In genomic region chr6:56047931-56048520, GRCh38 we compare ENCODE assay signal across 16 cellular contexts.
DNase-seq lines count a peak whose midpoint lies in the region; ATAC-seq and TF ChIP-seq lines count a peak whose summit lies in the region.
"Had no signal": no experiment of that assay in that cellular context is flagged by ENCODE, and none has a peak within 500 bp of the region (broad histone marks: within the 10 kb centered on the region; RNA-seq: fewer than 3 reads in every experiment).

No MANE protein-coding gene starts in this region.

- no peak overlapping the region for H3K4me2 ChIP-seq in GM23338
- H3K4me2 ChIP-seq in osteoblast (ENCODE audit: insufficient read depth, low read length) = peak overlapping the region; percentile 54

- DNase-seq in GM23338 (ENCODE audit: low spot score) (no peak), Panc1 (ENCODE audit: low read depth, low spot score) (peak; percentile 41), dermis blood vessel endothelial cell (peak; percentile 52), osteoblast (ENCODE audit: insufficient read length, low spot score, missing footprints) (no peak), immature natural killer cell (no peak), SKM-1 (lab: John Stamatoyannopoulos, UW; ENCODE audit: unreplicated experiment) (no peak), superior temporal gyrus (ENCODE audit: extremely low spot score) (no peak), GM10248 (ENCODE audit: extremely low spot score) (no peak)
- DNase-seq: COR-L47, GOT3, MV-4-11, NCI-H1436 treated with DMSO at 0.1 percent for 48 hours, NCI-H2227 treated with DMSO at 0.1 percent for 48 hours, NCI-H524 treated with DMSO at 0.1 percent for 48 hours, OCI-M1 had no signal

- TF ChIP-seq CTCF in GM23338 (conservative IDR thresholded peaks at IDR 0.05; ENCODE audit: low read depth in 2 of 2) = no peak
- TF ChIP-seq CTCF in Panc1 (IDR thresholded peaks at IDR 0.05) = no peak
- TF ChIP-seq CTCF in osteoblast (IDR thresholded peaks at IDR 0.05; ENCODE audit: extremely low read depth, low read depth, low read length) = no peak
- no peak for TF ChIP-seq CTCF in GM10248 (IDR thresholded peaks at IDR 0.05; ENCODE audit: control extremely low read depth, extremely low read depth, low read depth, missing control alignments)

- no peaks in the 10 kb centered on the region for H3K9me2 ChIP-seq in GM23338 (ENCODE audit: insufficient read depth)

- CTCF ChIA-PET in Panc1 (lab: Charles Lee) = no interaction called here
- CTCF ChIA-PET in GM10248 (lab: Yijun Ruan, JAX) = interaction anchor here (0.9 to 1.4 kb wide), 3 partner anchors 13 to 76 kb away, joined by 3 to 4 read pairs (median 3); no protein-coding TSS in a partner anchor

- no peaks in the 10 kb centered on the region for H3K27me3 Mint-ChIP-seq in GM23338 (ENCODE audit: insufficient read depth, low read depth, poor library complexity)
- H3K27me3 Mint-ChIP-seq in immature natural killer cell (ENCODE audit: low read depth in 3 of 3) = peaks cover 2 to 4% (median 4%) of the 10 kb centered on the region in 3 donors

- H4K20me1 ChIP-seq in GM23338 (replicated peaks; ENCODE audit: insufficient read depth) (no peaks in the 10 kb centered on the region), osteoblast (ENCODE audit: insufficient read depth, low read length) (no peaks in the 10 kb centered on the region)

- H3K36me3 Mint-ChIP-seq in GM23338 (ENCODE audit: low read depth) (no peaks in the 10 kb centered on the region), immature natural killer cell (no peaks in the 10 kb centered on the region)
- H3K36me3 Mint-ChIP-seq: CD14-positive monocyte had no signal

- in situ Hi-C loops in Panc1 (cut with HindIII; ENCODE audit: low pct_unique_long_range_greater_than_20kb, low sequenced_read_pairs) = no loop called here

- H3K4me1 Mint-ChIP-seq in GM23338 (peaks cover 7% of the 10 kb centered on the region; the same call in 2 of the 3 replicates), immature natural killer cell (no peaks in the 10 kb centered on the region)

- H3F3A ChIP-seq in GM23338 (replicated peaks; ENCODE audit: low read depth) = no peaks in the 10 kb centered on the region

- intact Hi-C loops in Panc1 (cut with micrococcal nuclease; ENCODE audit: unreplicated experiment) = no loop called here

- H3K36me3 ChIP-seq in GM23338 (ENCODE audit: insufficient read depth) = no peaks in the 10 kb centered on the region
- H3K36me3 ChIP-seq in Panc1 (ENCODE audit: control insufficient read depth, insufficient read depth, low read length) = no peaks in the 10 kb centered on the region
- no peaks in the 10 kb centered on the region for H3K36me3 ChIP-seq in osteoblast (ENCODE audit: insufficient read depth, low read length)

- H3K4me1 ChIP-seq in GM23338 (ENCODE audit: insufficient read depth) = no peaks in the 10 kb centered on the region
- no peaks in the 10 kb centered on the region for H3K4me1 ChIP-seq in Panc1 (ENCODE audit: control insufficient read depth, insufficient read depth, low read length)
- H3K4me1 ChIP-seq in osteoblast (ENCODE audit: insufficient read depth, low read length) = peaks cover 44% of the 10 kb centered on the region

- no peaks in the 10 kb centered on the region for H3K27me3 ChIP-seq in GM23338 (ENCODE audit: insufficient read depth)
- no peaks in the 10 kb centered on the region for H3K27me3 ChIP-seq in Panc1 (ENCODE audit: control insufficient read depth, insufficient read depth, low read length)
- no peaks in the 10 kb centered on the region for H3K27me3 ChIP-seq in osteoblast (ENCODE audit: insufficient read depth, low read length)

- H3K9me3 ChIP-seq in Panc1 (ENCODE audit: control insufficient read depth, insufficient read depth, low read depth, low read length) (no peaks in the 10 kb centered on the region), osteoblast (ENCODE audit: low read depth, low read length) (no peaks in the 10 kb centered on the region)

- no peak overlapping the region for H3K27ac Mint-ChIP-seq in GM23338
- no peak overlapping the region for H3K27ac Mint-ChIP-seq in immature natural killer cell
- H3K27ac Mint-ChIP-seq: CD14-positive monocyte had no signal

- BruUV-seq in Panc1 (replicated peaks; lab: Mats Ljungman, UMichigan) = no TSS peak

- H3K79me2 ChIP-seq in GM23338 (replicated peaks; ENCODE audit: insufficient read depth) (no peaks in the 10 kb centered on the region), osteoblast (ENCODE audit: insufficient read depth, low read length) (no peaks in the 10 kb centered on the region)

- H3K27ac ChIP-seq in GM23338 (ENCODE audit: low read depth) = no peak overlapping the region
- no peak overlapping the region for H3K27ac ChIP-seq in Panc1 (ENCODE audit: low read length)
- H3K27ac ChIP-seq in osteoblast (ENCODE audit: low read depth, low read length) = peak overlapping the region; percentile 58

- ATAC-seq in GM23338 = no peak
- ATAC-seq in Panc1 = peak; percentile 66

- H2AFZ ChIP-seq in GM23338 (peak overlapping the region; percentile 70), osteoblast (ENCODE audit: low read length) (peak overlapping the region; percentile 26)

- H3K4me3 Mint-ChIP-seq in GM23338 (no peak overlapping the region), immature natural killer cell (no peak overlapping the region)
- H3K4me3 Mint-ChIP-seq: CD14-positive monocyte had no signal

- POLR2A ChIA-PET in Panc1 (lab: Charles Lee) = no interaction called here
- POLR2A ChIA-PET in GM10248 (lab: Yijun Ruan, JAX) = no interaction called here

- H3K9me3 Mint-ChIP-seq in GM23338 (no peaks in the 10 kb centered on the region), immature natural killer cell (peaks cover 5 to 20% (median 8%) of the 10 kb centered on the region in 6 donors)

- no peak overlapping the region for H3K4me3 ChIP-seq in GM23338
- no peak overlapping the region for H3K4me3 ChIP-seq in Panc1 (ENCODE audit: low read depth in 2 of 2, low read length in 2 of 2)
- no peak overlapping the region for H3K4me3 ChIP-seq in osteoblast (ENCODE audit: insufficient read depth, low read length)

TF ChIP-seq in GM23338, 12 proteins besides CTCF, POLR2A, EP300 and RAD21 (continues in another document):
- no peak for TF ChIP-seq CREB1 (CRISPR knock-in tag; IDR thresholded peaks at IDR 0.05; ENCODE audit: low read depth)
- no peak for TF ChIP-seq POLR2AphosphoS5 (IDR thresholded peaks at IDR 0.05; ENCODE audit: low read depth)
- no peak for TF ChIP-seq STAT1 (IDR thresholded peaks at IDR 0.05; ENCODE audit: unreplicated experiment)
- no peak for TF ChIP-seq JUNB (IDR thresholded peaks at IDR 0.05; ENCODE audit: unreplicated experiment)
- TF ChIP-seq NANOG (IDR thresholded peaks at IDR 0.05; ENCODE audit: borderline replicate concordance) = no peak
- TF ChIP-seq EZH2 (IDR thresholded peaks at IDR 0.05; ENCODE audit: low read depth, unreplicated experiment) = no peak

Comparison
In these comparisons a context has a peak if more than half of its experiments do, and no peak if none do; other contexts are left out.
1. DNase-seq: peak in Panc1 (single experiment) and dermis blood vessel endothelial cell (single experiment); none in GM23338 (single experiment), osteoblast (single experiment), immature natural killer cell (0 of 3), SKM-1 (single experiment), superior temporal gyrus (single experiment) and GM10248 (single experiment).